ENCODE assay signal across 1 cellular context in the genomic region with DNA sequence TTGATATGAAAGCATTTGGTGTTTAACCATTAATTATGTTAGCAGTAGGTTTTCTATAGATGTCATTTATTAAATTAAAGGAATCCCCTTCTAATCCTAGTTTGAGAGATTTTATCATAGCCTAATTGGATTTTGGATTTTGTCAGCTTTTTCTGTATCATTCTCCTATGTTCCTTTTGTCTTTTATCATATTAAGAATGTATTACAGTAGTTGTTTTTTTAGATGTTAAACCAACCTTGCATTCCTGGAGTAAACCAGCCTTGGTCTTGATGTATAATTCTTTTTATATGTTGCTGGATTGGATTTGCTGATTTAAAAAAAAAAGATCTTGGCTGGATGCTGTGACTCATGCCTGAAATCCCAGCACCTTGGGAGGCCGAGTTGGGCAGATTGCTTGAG.
TF ChIP-seq lines count a peak whose summit lies in the region.

No MANE protein-coding gene starts in this region.

TF ChIP-seq in K562, 482 proteins besides CTCF, POLR2A, EP300 and RAD21:
- no peak for TF ChIP-seq ZNF197 (CRISPR knock-in tag; IDR thresholded peaks at IDR 0.05; ENCODE audit: low read depth)
- peak in 1 of 2 experiments; percentile 54; a peak in 1 of 4 replicates for TF ChIP-seq TRIM24 (IDR thresholded peaks at IDR 0.05)
- TF ChIP-seq ZNF324 (CRISPR knock-in tag; IDR thresholded peaks at IDR 0.05), result peak; percentile 97
- TF ChIP-seq CBX3 (IDR thresholded peaks at IDR 0.05; ENCODE audit: borderline replicate concordance in 1 of 2, low read length in 2 of 2), result peak in 1 of 2 experiments; percentile 96; a peak in 2 of 3 replicates
- TF ChIP-seq RBM25 (IDR thresholded peaks at IDR 0.05; ENCODE audit: low read depth, low read length, severe bottlenecking), result peak; percentile 95
- TF ChIP-seq, protein P1, sequence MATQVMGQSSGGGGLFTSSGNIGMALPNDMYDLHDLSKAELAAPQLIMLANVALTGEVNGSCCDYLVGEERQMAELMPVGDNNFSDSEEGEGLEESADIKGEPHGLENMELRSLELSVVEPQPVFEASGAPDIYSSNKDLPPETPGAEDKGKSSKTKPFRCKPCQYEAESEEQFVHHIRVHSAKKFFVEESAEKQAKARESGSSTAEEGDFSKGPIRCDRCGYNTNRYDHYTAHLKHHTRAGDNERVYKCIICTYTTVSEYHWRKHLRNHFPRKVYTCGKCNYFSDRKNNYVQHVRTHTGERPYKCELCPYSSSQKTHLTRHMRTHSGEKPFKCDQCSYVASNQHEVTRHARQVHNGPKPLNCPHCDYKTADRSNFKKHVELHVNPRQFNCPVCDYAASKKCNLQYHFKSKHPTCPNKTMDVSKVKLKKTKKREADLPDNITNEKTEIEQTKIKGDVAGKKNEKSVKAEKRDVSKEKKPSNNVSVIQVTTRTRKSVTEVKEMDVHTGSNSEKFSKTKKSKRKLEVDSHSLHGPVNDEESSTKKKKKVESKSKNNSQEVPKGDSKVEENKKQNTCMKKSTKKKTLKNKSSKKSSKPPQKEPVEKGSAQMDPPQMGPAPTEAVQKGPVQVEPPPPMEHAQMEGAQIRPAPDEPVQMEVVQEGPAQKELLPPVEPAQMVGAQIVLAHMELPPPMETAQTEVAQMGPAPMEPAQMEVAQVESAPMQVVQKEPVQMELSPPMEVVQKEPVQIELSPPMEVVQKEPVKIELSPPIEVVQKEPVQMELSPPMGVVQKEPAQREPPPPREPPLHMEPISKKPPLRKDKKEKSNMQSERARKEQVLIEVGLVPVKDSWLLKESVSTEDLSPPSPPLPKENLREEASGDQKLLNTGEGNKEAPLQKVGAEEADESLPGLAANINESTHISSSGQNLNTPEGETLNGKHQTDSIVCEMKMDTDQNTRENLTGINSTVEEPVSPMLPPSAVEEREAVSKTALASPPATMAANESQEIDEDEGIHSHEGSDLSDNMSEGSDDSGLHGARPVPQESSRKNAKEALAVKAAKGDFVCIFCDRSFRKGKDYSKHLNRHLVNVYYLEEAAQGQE (CRISPR knock-in tag; IDR thresholded peaks at IDR 0.05; ENCODE audit: low read depth), result no peak
- TF ChIP-seq TRIM28 (IDR thresholded peaks at IDR 0.05), result peak; percentile 93
- peak; percentile 78; the same call in 1 of the 2 replicates for TF ChIP-seq SMARCA5 (IDR thresholded peaks at IDR 0.05)
- TF ChIP-seq, protein P2, sequence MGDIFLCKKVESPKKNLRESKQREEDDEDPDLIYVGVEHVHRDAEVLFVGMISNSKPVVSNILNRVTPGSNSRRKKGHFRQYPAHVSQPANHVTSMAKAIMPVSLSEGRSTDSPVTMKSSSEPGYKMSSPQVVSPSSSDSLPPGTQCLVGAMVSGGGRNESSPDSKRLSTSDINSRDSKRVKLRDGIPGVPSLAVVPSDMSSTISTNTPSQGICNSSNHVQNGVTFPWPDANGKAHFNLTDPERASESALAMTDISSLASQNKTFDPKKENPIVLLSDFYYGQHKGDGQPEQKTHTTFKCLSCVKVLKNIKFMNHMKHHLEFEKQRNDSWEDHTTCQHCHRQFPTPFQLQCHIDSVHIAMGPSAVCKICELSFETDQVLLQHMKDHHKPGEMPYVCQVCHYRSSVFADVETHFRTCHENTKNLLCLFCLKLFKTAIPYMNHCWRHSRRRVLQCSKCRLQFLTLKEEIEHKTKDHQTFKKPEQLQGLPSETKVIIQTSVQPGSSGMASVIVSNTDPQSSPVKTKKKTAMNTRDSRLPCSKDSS (IDR thresholded peaks at IDR 0.05; ENCODE audit: low read depth, partially characterized antibody), result peak; percentile 76
- no peak for TF ChIP-seq ZNF124 (CRISPR knock-in tag; IDR thresholded peaks at IDR 0.05)
